Comparison of ENCODE assay signal across 10 cellular contexts in the genomic region with DNA sequence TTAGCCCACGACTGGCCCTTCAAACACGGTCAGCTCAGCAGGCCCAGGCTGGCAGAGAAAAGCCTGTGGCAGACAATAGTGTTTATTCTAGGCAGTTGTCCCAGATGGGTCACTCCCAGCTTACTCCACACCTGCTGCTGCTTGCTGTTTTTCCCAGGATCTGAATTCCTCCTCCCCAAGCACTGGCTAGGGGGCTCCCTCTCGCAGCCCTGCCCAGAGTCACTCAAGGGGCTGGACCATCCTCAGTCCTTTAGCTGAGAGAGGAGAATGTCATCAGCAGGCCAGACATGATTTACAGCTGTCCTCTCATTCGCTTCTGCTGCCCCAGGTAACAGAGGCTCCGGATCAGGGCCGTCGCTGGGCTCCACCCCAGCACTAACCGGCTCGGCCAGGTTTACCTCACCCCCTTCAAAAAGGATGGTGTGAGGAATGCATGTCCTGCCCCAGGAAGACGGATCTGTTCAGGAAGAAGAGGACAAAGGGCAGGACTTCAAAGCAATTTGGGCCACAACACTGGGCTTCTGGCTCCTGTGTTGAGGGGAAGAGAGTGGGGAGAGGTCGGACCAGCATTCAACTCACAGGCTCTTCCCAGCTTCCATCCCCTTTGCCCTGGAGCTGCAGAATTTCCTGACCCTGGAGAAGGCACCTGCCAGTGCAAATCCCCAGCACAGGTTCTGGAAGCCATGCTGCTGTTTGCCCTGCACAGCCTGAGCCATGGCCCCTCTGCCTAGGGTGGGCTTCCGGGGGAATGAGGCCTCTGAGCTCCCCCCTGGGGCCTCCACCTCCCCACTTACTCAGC. TPM values are rescaled to one million over a fixed set of nuclear protein-coding genes. Genes with fewer than 3 reads are reported as not detected.
DNase-seq lines count a peak whose midpoint lies in the region; ATAC-seq and TF ChIP-seq lines count a peak whose summit lies in the region.
"Had no signal": no experiment of that assay in that cellular context is flagged by ENCODE, and none has a peak within 500 bp of the region (broad histone marks: within the 10 kb centered on the region; RNA-seq: fewer than 3 reads in every experiment).

No MANE protein-coding gene starts in this region.

- H3K27ac ChIP-seq in RWPE2 (ENCODE audit: poor library complexity, severe bottlenecking): peak overlapping the region; percentile 23
- H3K27ac ChIP-seq in upper lobe of right lung: peak overlapping the region; percentile 65
- no peak overlapping the region for H3K27ac ChIP-seq in left ventricle myocardium inferior (replicated peaks)

- no peak overlapping the region for H3K4me3 Mint-ChIP-seq in activated naive CD4-positive, alpha-beta T cell treated with anti-CD3 and anti-CD28 coated beads, Interleukin-2, amount 50 U/mL, for 24 hours
- H3K4me3 Mint-ChIP-seq in T-helper 17 cell: no peak overlapping the region

- H3K27me3 ChIP-seq in RWPE2 (ENCODE audit: insufficient read depth, poor library complexity, severe bottlenecking) (no peaks in the 10 kb centered on the region), upper lobe of right lung (no peaks in the 10 kb centered on the region), left ventricle myocardium inferior (ENCODE audit: low read depth) (peaks cover 3% of the 10 kb centered on the region)

- no peak for DNase-seq in activated naive CD4-positive, alpha-beta T cell treated with Interleukin-2 at 50 U/mL for 16 hours
- DNase-seq in RWPE2 (ENCODE audit: low spot score) (no peak), left kidney (ENCODE audit: low read depth, low spot score) (peak; percentile 56), upper lobe of right lung (peak; percentile 81), cerebellum (ENCODE audit: low spot score) (no peak), T-helper 17 cell (no peak), left ventricle myocardium inferior (no peak)
- DNase-seq: caudate nucleus had no signal

- intact Hi-C loops in upper lobe of right lung (cut with DNase I) (no loop called here), left ventricle myocardium inferior (cut with micrococcal nuclease) (no loop called here)

- peak; percentile 70 for ATAC-seq in RWPE2 (ENCODE audit: low read depth)
- peak; percentile 80 for ATAC-seq in upper lobe of right lung
- ATAC-seq in T-helper 17 cell: no peak

- H3K4me1 Mint-ChIP-seq in activated naive CD4-positive, alpha-beta T cell treated with anti-CD3 and anti-CD28 coated beads, Interleukin-2, amount 50 U/mL, for 24 hours: peaks cover 9% of the 10 kb centered on the region
- peaks cover 12% of the 10 kb centered on the region for H3K4me1 Mint-ChIP-seq in T-helper 17 cell

- no peak for TF ChIP-seq CTCF in RWPE2 (IDR thresholded peaks at IDR 0.05; ENCODE audit: poor library complexity, severe bottlenecking)
- TF ChIP-seq CTCF in upper lobe of right lung (IDR thresholded peaks at IDR 0.05): no peak
- TF ChIP-seq CTCF in left ventricle myocardium inferior (IDR thresholded peaks at IDR 0.05; ENCODE audit: borderline replicate concordance): no peak

- peak overlapping the region; percentile 61 for H3K27ac Mint-ChIP-seq in activated naive CD4-positive, alpha-beta T cell treated with anti-CD3 and anti-CD28 coated beads, Interleukin-2, amount 50 U/mL, for 24 hours
- no peak overlapping the region for H3K27ac Mint-ChIP-seq in T-helper 17 cell

- no peaks in the 10 kb centered on the region for H3K27me3 Mint-ChIP-seq in activated naive CD4-positive, alpha-beta T cell treated with anti-CD3 and anti-CD28 coated beads, Interleukin-2, amount 50 U/mL, for 24 hours
- peaks cover 8% of the 10 kb centered on the region for H3K27me3 Mint-ChIP-seq in T-helper 17 cell

- H3K36me3 ChIP-seq in RWPE2 (ENCODE audit: low read depth) (no peaks in the 10 kb centered on the region), upper lobe of right lung (no peaks in the 10 kb centered on the region), left ventricle myocardium inferior (no peaks in the 10 kb centered on the region)

- peaks cover 26% of the 10 kb centered on the region for H3K4me1 ChIP-seq in RWPE2 (ENCODE audit: insufficient read depth, poor library complexity, severe bottlenecking)
- peaks cover 26% of the 10 kb centered on the region for H3K4me1 ChIP-seq in upper lobe of right lung
- peaks cover 24% of the 10 kb centered on the region for H3K4me1 ChIP-seq in left ventricle myocardium inferior

- H3K4me3 ChIP-seq in RWPE2 (ENCODE audit: severe bottlenecking): no peak overlapping the region
- H3K4me3 ChIP-seq in upper lobe of right lung: no peak overlapping the region
- no peak overlapping the region for H3K4me3 ChIP-seq in left ventricle myocardium inferior

- no peaks in the 10 kb centered on the region for H3K9me3 ChIP-seq in RWPE2 (ENCODE audit: severe bottlenecking)
- H3K9me3 ChIP-seq in upper lobe of right lung: no peaks in the 10 kb centered on the region
- no peaks in the 10 kb centered on the region for H3K9me3 ChIP-seq in T-helper 17 cell (ENCODE audit: control insufficient read depth, low read length, poor library complexity, severe bottlenecking)
- no peaks in the 10 kb centered on the region for H3K9me3 ChIP-seq in left ventricle myocardium inferior (replicated peaks)

- H3K9me3 Mint-ChIP-seq in activated naive CD4-positive, alpha-beta T cell treated with anti-CD3 and anti-CD28 coated beads, Interleukin-2, amount 50 U/mL, for 24 hours: no peaks in the 10 kb centered on the region

- no peaks in the 10 kb centered on the region for H3K36me3 Mint-ChIP-seq in activated naive CD4-positive, alpha-beta T cell treated with anti-CD3 and anti-CD28 coated beads, Interleukin-2, amount 50 U/mL, for 24 hours
- no peaks in the 10 kb centered on the region for H3K36me3 Mint-ChIP-seq in T-helper 17 cell (ENCODE audit: low read depth)

RNA-seq across cellular contexts. Expression of a gene that starts 59.7 kb away (rescaled TPM):
- total RNA-seq in upper lobe of right lung: not detected
- total RNA-seq in cerebellum: not detected
- total RNA-seq in T-helper 17 cell: not detected
- total RNA-seq in left ventricle myocardium inferior: not detected
- total RNA-seq: osteoblast had no signal

Comparison
In these comparisons a context has a peak if more than half of its experiments do, and no peak if none do; other contexts are left out.
1. DNase-seq: peak in left kidney (single experiment) and upper lobe of right lung (single experiment); none in activated naive CD4-positive, alpha-beta T cell treated with Interleukin-2 at 50 U/mL for 16 hours (single experiment), RWPE2 (single experiment), cerebellum (single experiment), T-helper 17 cell (0 of 3) and left ventricle myocardium inferior (single experiment).